8 cellular contexts compared by ENCODE assay signal in genomic region chr12:98490491-98491453, GRCh38. TPM values are rescaled to one million over a fixed set of nuclear protein-coding genes. Genes with fewer than 3 reads are reported as not detected.
DNase-seq lines count a peak whose midpoint lies in the region; ATAC-seq lines count a peak whose summit lies in the region.

No MANE protein-coding gene starts in this region.

- no peaks in the 10 kb centered on the region for H3K36me3 Mint-ChIP-seq in activated CD4-positive, alpha-beta memory T cell treated with anti-CD3 and anti-CD28 coated beads for 36 hours

- peak overlapping the region; percentile 78 for H3K27ac ChIP-seq in ectodermal cell (ENCODE audit: insufficient read depth, low read depth, low read length, poor library complexity, severe bottlenecking)

- H3K9me3 ChIP-seq in ectodermal cell (ENCODE audit: control insufficient read depth, low read length), result no peaks in the 10 kb centered on the region

- CTCF ChIA-PET in activated CD4-positive, alpha-beta memory T cell treated with anti-CD3 and anti-CD28 coated beads for 36 hours (lab: Charles Lee), result interaction anchor here (0.6 to 6.0 kb wide), 21 partner anchors 9 to 508 kb away, joined by 3 to 89 read pairs (median 5); partner anchors contain the start of genes IKBIP and TMPO

- H3K27me3 ChIP-seq in ectodermal cell (ENCODE audit: control insufficient read depth, insufficient read depth, low read length, poor library complexity, severe bottlenecking), result no peaks in the 10 kb centered on the region

- intact Hi-C loops in activated CD4-positive, alpha-beta memory T cell treated with anti-CD3 and anti-CD28 coated beads for 36 hours (cut with micrococcal nuclease), result loop anchor here (1.0 to 5.0 kb wide), 5 partner anchors 13 to 164 kb away; no protein-coding TSS in a partner anchor

- peak overlapping the region; percentile 55 for H3K4me3 Mint-ChIP-seq in activated CD4-positive, alpha-beta memory T cell treated with anti-CD3 and anti-CD28 coated beads for 36 hours

- no peaks in the 10 kb centered on the region for H3K36me3 ChIP-seq in ectodermal cell (ENCODE audit: control insufficient read depth, insufficient read depth, low read length)

- peaks cover 15% of the 10 kb centered on the region for H3K4me1 ChIP-seq in ectodermal cell (ENCODE audit: control insufficient read depth, insufficient read depth, low read length)

- POLR2A ChIA-PET in activated CD4-positive, alpha-beta memory T cell treated with anti-CD3 and anti-CD28 coated beads for 36 hours (lab: Charles Lee), result interaction anchor here (1.5 to 2.1 kb wide), 2 partner anchors 10 to 25 kb away, joined by 7 to 10 read pairs; partner anchors contain the start of gene TMPO

- DNase-seq in CD1c-positive myeloid dendritic cell (ENCODE audit: extremely low spot score), result peak; percentile 89
- DNase-seq in NCI-H69 (lab: John Stamatoyannopoulos, UW), result peak; percentile 95
- peak; percentile 89 for DNase-seq in activated CD4-positive, alpha-beta memory T cell treated with anti-CD3 and anti-CD28 coated beads for 36 hours
- DNase-seq in lung microvascular endothelial cell (ENCODE audit: low read depth in 2 of 2), result peak; percentile 85 to 90
- peak; percentile 58 to 70 (median 66) for DNase-seq in stimulated activated CD4-positive, alpha-beta T cell treated with anti-CD3 and anti-CD28 coated beads, TNF-alpha, amount 100 ng/mL, for 48 hours (ENCODE audit: low read depth in 3 of 3)

- H3K27ac Mint-ChIP-seq in activated CD4-positive, alpha-beta memory T cell treated with anti-CD3 and anti-CD28 coated beads for 36 hours, result peak overlapping the region; percentile 84

- H3K4me3 ChIP-seq in ectodermal cell (ENCODE audit: insufficient read depth, low read depth, low read length), result no peak overlapping the region

- H3K4me1 Mint-ChIP-seq in activated CD4-positive, alpha-beta memory T cell treated with anti-CD3 and anti-CD28 coated beads for 36 hours (ENCODE audit: low read depth), result peaks cover 5% of the 10 kb centered on the region

- no peaks in the 10 kb centered on the region for H3K9me3 Mint-ChIP-seq in activated CD4-positive, alpha-beta memory T cell treated with anti-CD3 and anti-CD28 coated beads for 36 hours

- peak; percentile 86 for ATAC-seq in GM19372 (IDR thresholded peaks at IDR 0.05; ENCODE audit: low read depth, unreplicated experiment)
- peak; percentile 68 for ATAC-seq in HG03521 (IDR thresholded peaks at IDR 0.05; ENCODE audit: unreplicated experiment)

- no peaks in the 10 kb centered on the region for H3K27me3 Mint-ChIP-seq in activated CD4-positive, alpha-beta memory T cell treated with anti-CD3 and anti-CD28 coated beads for 36 hours

- WGBS in ectodermal cell, 2 experiments, result 24 to 27% methylated on average over 14 of the region's 14 CpGs

RNA-seq across cellular contexts. Expression of gene TMPO, which starts 24.6 kb away (rescaled TPM):
- total RNA-seq in activated CD4-positive, alpha-beta memory T cell treated with anti-CD3 and anti-CD28 coated beads for 36 hours, result 100 to 1,000 TPM; 371 to 375 TPM
- polyA plus RNA-seq in ectodermal cell (2013, experiment 1 of 4), result 208 TPM
- 212 TPM for polyA plus RNA-seq in ectodermal cell (2013, experiment 2 of 4)
- polyA plus RNA-seq in ectodermal cell (2013, experiment 3 of 4), result 175 TPM
- 177 TPM for polyA plus RNA-seq in ectodermal cell (2013, experiment 4 of 4)
- 36.1 and 55.1 TPM in 2 replicates for total RNA-seq in lung microvascular endothelial cell
